In genomic region chr5:39702928-39703327, GRCh38 we compare ENCODE assay signal across 7 cellular contexts.
"Had no signal": no experiment of that assay in that cellular context is flagged by ENCODE, and none has a peak within 500 bp of the region (broad histone marks: within the 10 kb centered on the region; RNA-seq: fewer than 3 reads in every experiment).

No MANE protein-coding gene starts in this region.

- H3K9ac ChIP-seq: GM23248 had no signal

- DNase-seq: GM23248, GOT3, H9, HCEC 1CT, IMR-90, KG1 had no signal

- H3K4me3 ChIP-seq: GM23248, K562 had no signal

- ATAC-seq: K562 had no signal

- H3K27ac ChIP-seq: GM23248 had no signal

- H2AFZ ChIP-seq: GM23248 had no signal
